Comparison of ENCODE assay signal across 1 cellular context in the genomic region with DNA sequence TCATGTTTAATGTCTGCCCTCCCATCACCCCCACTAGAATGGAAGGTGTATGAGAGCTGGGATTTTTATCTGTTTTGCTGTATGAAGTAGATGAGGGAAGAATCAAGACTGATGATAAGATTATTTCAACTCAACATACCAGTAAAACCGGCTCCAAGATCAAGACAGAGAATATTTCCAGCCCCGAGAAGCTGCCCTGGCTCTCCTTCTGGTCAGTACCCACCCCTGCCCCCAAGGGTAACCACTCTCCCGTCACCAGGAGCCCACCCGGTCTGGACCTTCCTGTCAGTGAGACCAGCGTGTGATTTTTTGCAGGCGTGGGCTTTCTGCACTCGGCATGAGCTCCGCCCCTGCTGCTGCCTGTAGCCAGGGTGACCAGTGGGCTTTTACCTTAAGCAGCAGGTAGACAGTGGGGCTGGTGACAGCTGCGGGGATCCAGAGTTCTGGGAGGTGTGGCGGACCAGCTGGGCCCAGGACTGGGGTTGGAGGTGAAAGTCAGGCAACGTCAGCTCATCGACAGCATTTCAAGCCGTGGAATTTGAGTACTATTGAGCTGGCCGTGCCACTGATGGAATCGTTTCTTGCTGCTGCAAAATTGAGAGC.
TF ChIP-seq lines count a peak whose summit lies in the region.

No MANE protein-coding gene starts in this region.

TF ChIP-seq in HCT116, 20 proteins besides CTCF, POLR2A, EP300 and RAD21:
- no peak for TF ChIP-seq ELF1 (IDR thresholded peaks at IDR 0.05; ENCODE audit: borderline replicate concordance, low read depth)
- TF ChIP-seq, protein P1, sequence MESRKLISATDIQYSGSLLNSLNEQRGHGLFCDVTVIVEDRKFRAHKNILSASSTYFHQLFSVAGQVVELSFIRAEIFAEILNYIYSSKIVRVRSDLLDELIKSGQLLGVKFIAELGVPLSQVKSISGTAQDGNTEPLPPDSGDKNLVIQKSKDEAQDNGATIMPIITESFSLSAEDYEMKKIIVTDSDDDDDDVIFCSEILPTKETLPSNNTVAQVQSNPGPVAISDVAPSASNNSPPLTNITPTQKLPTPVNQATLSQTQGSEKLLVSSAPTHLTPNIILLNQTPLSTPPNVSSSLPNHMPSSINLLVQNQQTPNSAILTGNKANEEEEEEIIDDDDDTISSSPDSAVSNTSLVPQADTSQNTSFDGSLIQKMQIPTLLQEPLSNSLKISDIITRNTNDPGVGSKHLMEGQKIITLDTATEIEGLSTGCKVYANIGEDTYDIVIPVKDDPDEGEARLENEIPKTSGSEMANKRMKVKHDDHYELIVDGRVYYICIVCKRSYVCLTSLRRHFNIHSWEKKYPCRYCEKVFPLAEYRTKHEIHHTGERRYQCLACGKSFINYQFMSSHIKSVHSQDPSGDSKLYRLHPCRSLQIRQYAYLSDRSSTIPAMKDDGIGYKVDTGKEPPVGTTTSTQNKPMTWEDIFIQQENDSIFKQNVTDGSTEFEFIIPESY (IDR thresholded peaks at IDR 0.05; ENCODE audit: extremely low read depth, insufficient replicate concordance, low read length), result no peak
- TF ChIP-seq SRF (IDR thresholded peaks at IDR 0.05; ENCODE audit: low read depth), result no peak
- no peak for TF ChIP-seq JUND (IDR thresholded peaks at IDR 0.05)
- TF ChIP-seq SP1 (IDR thresholded peaks at IDR 0.05; ENCODE audit: low read depth), result no peak
- TF ChIP-seq EZH2phosphoT487 (IDR thresholded peaks at IDR 0.05; ENCODE audit: borderline replicate concordance), result no peak
- TF ChIP-seq, protein P2, sequence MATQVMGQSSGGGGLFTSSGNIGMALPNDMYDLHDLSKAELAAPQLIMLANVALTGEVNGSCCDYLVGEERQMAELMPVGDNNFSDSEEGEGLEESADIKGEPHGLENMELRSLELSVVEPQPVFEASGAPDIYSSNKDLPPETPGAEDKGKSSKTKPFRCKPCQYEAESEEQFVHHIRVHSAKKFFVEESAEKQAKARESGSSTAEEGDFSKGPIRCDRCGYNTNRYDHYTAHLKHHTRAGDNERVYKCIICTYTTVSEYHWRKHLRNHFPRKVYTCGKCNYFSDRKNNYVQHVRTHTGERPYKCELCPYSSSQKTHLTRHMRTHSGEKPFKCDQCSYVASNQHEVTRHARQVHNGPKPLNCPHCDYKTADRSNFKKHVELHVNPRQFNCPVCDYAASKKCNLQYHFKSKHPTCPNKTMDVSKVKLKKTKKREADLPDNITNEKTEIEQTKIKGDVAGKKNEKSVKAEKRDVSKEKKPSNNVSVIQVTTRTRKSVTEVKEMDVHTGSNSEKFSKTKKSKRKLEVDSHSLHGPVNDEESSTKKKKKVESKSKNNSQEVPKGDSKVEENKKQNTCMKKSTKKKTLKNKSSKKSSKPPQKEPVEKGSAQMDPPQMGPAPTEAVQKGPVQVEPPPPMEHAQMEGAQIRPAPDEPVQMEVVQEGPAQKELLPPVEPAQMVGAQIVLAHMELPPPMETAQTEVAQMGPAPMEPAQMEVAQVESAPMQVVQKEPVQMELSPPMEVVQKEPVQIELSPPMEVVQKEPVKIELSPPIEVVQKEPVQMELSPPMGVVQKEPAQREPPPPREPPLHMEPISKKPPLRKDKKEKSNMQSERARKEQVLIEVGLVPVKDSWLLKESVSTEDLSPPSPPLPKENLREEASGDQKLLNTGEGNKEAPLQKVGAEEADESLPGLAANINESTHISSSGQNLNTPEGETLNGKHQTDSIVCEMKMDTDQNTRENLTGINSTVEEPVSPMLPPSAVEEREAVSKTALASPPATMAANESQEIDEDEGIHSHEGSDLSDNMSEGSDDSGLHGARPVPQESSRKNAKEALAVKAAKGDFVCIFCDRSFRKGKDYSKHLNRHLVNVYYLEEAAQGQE (IDR thresholded peaks at IDR 0.05; ENCODE audit: low read depth), result no peak
- TF ChIP-seq EGR1 (IDR thresholded peaks at IDR 0.05; ENCODE audit: low read depth), result no peak
- TF ChIP-seq YY1 (IDR thresholded peaks at IDR 0.05; ENCODE audit: extremely low read depth, insufficient replicate concordance, low read depth, low read length), result no peak
- TF ChIP-seq FOSL1 (IDR thresholded peaks at IDR 0.05; ENCODE audit: low read depth), result no peak
- no peak for TF ChIP-seq ZFX (IDR thresholded peaks at IDR 0.05)
- TF ChIP-seq SIN3A (IDR thresholded peaks at IDR 0.05; ENCODE audit: low read depth), result no peak
- no peak for TF ChIP-seq MAX (IDR thresholded peaks at IDR 0.05)
- no peak for TF ChIP-seq EZH2 (IDR thresholded peaks at IDR 0.05)
- TF ChIP-seq TCF7L2 (IDR thresholded peaks at IDR 0.05; ENCODE audit: borderline replicate concordance, extremely low read depth, insufficient read depth, insufficient read length), result no peak
